Comparison of ENCODE assay signal across 29 cellular contexts in genomic region chr9:10899509-10899908, GRCh38.
"Had no signal": no experiment of that assay in that cellular context is flagged by ENCODE, and none has a peak within 500 bp of the region (broad histone marks: within the 10 kb centered on the region; RNA-seq: fewer than 3 reads in every experiment).

No MANE protein-coding gene starts in this region.

- H3K27ac Mint-ChIP-seq: stimulated activated effector memory CD8-positive, alpha-beta T cell treated with anti-CD3 and anti-CD28 coated beads, Interleukin-12 subunit alpha, Interleukin-12 subunit beta, amount 100 ng/mL, for 72 hours; stimulated activated memory B cell treated with anti-CD40 and anti-IgM and Interleukin-4, amounts not matched to agents 10 μg/mL and 1 μg/mL and 100 μg/mL, for 72 hours; stimulated activated naive B cell treated with anti-CD40 and anti-IgM and Interleukin-4, amounts not matched to agents 10 μg/mL and 1 μg/mL and 100 μg/mL, for 72 hours; stimulated activated naive CD8-positive, alpha-beta T cell treated with anti-CD3 and anti-CD28 coated beads, Interleukin-15, amount 100 ng/mL, for 72 hours; stimulated activated naive CD8-positive, alpha-beta T cell treated with anti-CD3 and anti-CD28 coated beads, Interleukin-15, Interleukin-2, amounts not matched to agents 100 ng/mL and 50 ng/mL, for 24 hours; type B pancreatic cell had no signal

- H3K4me1 ChIP-seq: stomach, suprapubic skin, testis, thyroid gland, tibial artery, tibial nerve, transverse colon, upper lobe of left lung, upper lobe of right lung, uterus, vagina had no signal

- H3K27me3 Mint-ChIP-seq: stimulated activated memory B cell treated with anti-CD40 and anti-IgM and Interleukin-4, amounts not matched to agents 10 μg/mL and 1 μg/mL and 100 μg/mL, for 72 hours; stimulated activated naive B cell treated with anti-CD40 and anti-IgM and Interleukin-4, amounts not matched to agents 10 μg/mL and 1 μg/mL and 100 μg/mL, for 72 hours; stimulated activated naive CD8-positive, alpha-beta T cell treated with anti-CD3 and anti-CD28 coated beads, Interleukin-15, amount 100 ng/mL, for 72 hours; stimulated activated naive CD8-positive, alpha-beta T cell treated with anti-CD3 and anti-CD28 coated beads, Interleukin-15, Interleukin-2, amounts not matched to agents 100 ng/mL and 50 ng/mL, for 24 hours; type B pancreatic cell had no signal

- H3K4me1 Mint-ChIP-seq: stimulated activated effector memory CD8-positive, alpha-beta T cell treated with anti-CD3 and anti-CD28 coated beads, Interleukin-12 subunit alpha, Interleukin-12 subunit beta, amount 100 ng/mL, for 72 hours; stimulated activated memory B cell treated with anti-CD40 and anti-IgM and Interleukin-4, amounts not matched to agents 10 μg/mL and 1 μg/mL and 100 μg/mL, for 72 hours; stimulated activated naive B cell treated with anti-CD40 and anti-IgM and Interleukin-4, amounts not matched to agents 10 μg/mL and 1 μg/mL and 100 μg/mL, for 72 hours; stimulated activated naive CD8-positive, alpha-beta T cell treated with anti-CD3 and anti-CD28 coated beads, Interleukin-15, amount 100 ng/mL, for 72 hours had no signal

- H3K4me3 ChIP-seq: stomach, suprapubic skin, testis, thoracic aorta, thyroid gland, tibial artery, tibial nerve, transverse colon, upper lobe of left lung, upper lobe of right lung, uterus, vagina had no signal

- H3K27ac ChIP-seq: stomach, suprapubic skin, testis, thoracic aorta, thyroid gland, tibial artery, tibial nerve, transverse colon, upper lobe of left lung, upper lobe of right lung, uterus, vagina had no signal

- H3K9me3 ChIP-seq: suprapubic skin, testis, thoracic aorta, thyroid gland, tibial artery, transverse colon, upper lobe of right lung, uterus, vagina had no signal

- ATAC-seq: stimulated activated effector memory CD8-positive, alpha-beta T cell treated with anti-CD3 and anti-CD28 coated beads, Interleukin-12 subunit alpha, Interleukin-12 subunit beta, amount 100 ng/mL, for 72 hours; stimulated activated memory B cell treated with anti-CD40 and anti-IgM and Interleukin-4, amounts not matched to agents 10 μg/mL and 1 μg/mL and 100 μg/mL, for 72 hours; stimulated activated naive B cell treated with anti-CD40 and anti-IgM and Interleukin-4, amounts not matched to agents 10 μg/mL and 1 μg/mL and 100 μg/mL, for 72 hours; stimulated activated naive CD8-positive, alpha-beta T cell treated with anti-CD3 and anti-CD28 coated beads, Interleukin-15, amount 100 ng/mL, for 72 hours; stimulated activated naive CD8-positive, alpha-beta T cell treated with anti-CD3 and anti-CD28 coated beads, Interleukin-15, Interleukin-2, amounts not matched to agents 100 U/mL and 50 U/mL, for 24 hours; upper lobe of right lung had no signal

- H3K4me3 Mint-ChIP-seq: stimulated activated effector memory CD8-positive, alpha-beta T cell treated with anti-CD3 and anti-CD28 coated beads, Interleukin-12 subunit alpha, Interleukin-12 subunit beta, amount 100 ng/mL, for 72 hours; stimulated activated memory B cell treated with anti-CD40 and anti-IgM and Interleukin-4, amounts not matched to agents 10 μg/mL and 1 μg/mL and 100 μg/mL, for 72 hours; stimulated activated naive B cell treated with anti-CD40 and anti-IgM and Interleukin-4, amounts not matched to agents 10 μg/mL and 1 μg/mL and 100 μg/mL, for 72 hours; stimulated activated naive CD8-positive, alpha-beta T cell treated with anti-CD3 and anti-CD28 coated beads, Interleukin-15, amount 100 ng/mL, for 72 hours; stimulated activated naive CD8-positive, alpha-beta T cell treated with anti-CD3 and anti-CD28 coated beads, Interleukin-15, Interleukin-2, amounts not matched to agents 100 ng/mL and 50 ng/mL, for 24 hours; type B pancreatic cell had no signal

- H3K36me3 Mint-ChIP-seq: stimulated activated effector memory CD8-positive, alpha-beta T cell treated with anti-CD3 and anti-CD28 coated beads, Interleukin-12 subunit alpha, Interleukin-12 subunit beta, amount 100 ng/mL, for 72 hours; stimulated activated memory B cell treated with anti-CD40 and anti-IgM and Interleukin-4, amounts not matched to agents 10 μg/mL and 1 μg/mL and 100 μg/mL, for 72 hours; stimulated activated naive B cell treated with anti-CD40 and anti-IgM and Interleukin-4, amounts not matched to agents 10 μg/mL and 1 μg/mL and 100 μg/mL, for 72 hours; type B pancreatic cell had no signal

- DNase-seq: stimulated activated CD4-positive, alpha-beta T cell treated with anti-CD3 and anti-CD28 coated beads, Interleukin-2, amount 100 ng/mL, for 48 hours; stimulated activated CD4-positive, alpha-beta T cell treated with anti-CD3 and anti-CD28 coated beads, Interleukin-4, amount 100 ng/mL, for 1 hour; stimulated activated CD4-positive, alpha-beta T cell treated with anti-CD3 and anti-CD28 coated beads, Interleukin-4, amount 100 ng/mL, for 24 hours; stimulated activated CD4-positive, alpha-beta T cell treated with anti-CD3 and anti-CD28 coated beads, Interleukin-4, amount 100 ng/mL, for 4 hours; stimulated activated CD8-positive, alpha-beta memory T cell treated with anti-CD3 and anti-CD28 coated beads, Interleukin-4, amount 100 ng/mL, for 48 hours; stimulated activated naive B cell treated with anti-CD40 and anti-IgM and Interleukin-4, amounts not matched to agents 10 μg/mL and 1 μg/mL and 100 μg/mL, for 72 hours; stimulated activated naive CD4-positive, alpha-beta T cell; stimulated activated naive CD4-positive, alpha-beta T cell treated with Interleukin-2 at 50 U/mL for 16 hours; stimulated activated naive CD8-positive, alpha-beta T cell treated with anti-CD3 and anti-CD28 coated beads, Interleukin-15, amount 100 ng/mL, for 72 hours; stimulated activated naive CD8-positive, alpha-beta T cell treated with anti-CD3 and anti-CD28 coated beads, Interleukin-15, Interleukin-2, amounts not matched to agents 100 U/mL and 50 U/mL, for 24 hours; stomach; substantia nigra; testis; thyroid gland; tibial artery; transverse colon; trophoblast cell; upper lobe of left lung; upper lobe of right lung; uterus had no signal

- H3K27me3 ChIP-seq: stomach, suprapubic skin, testis, thyroid gland, tibial artery, tibial nerve, transverse colon, upper lobe of left lung, upper lobe of right lung, uterus, vagina had no signal

- H3K36me3 ChIP-seq: stomach, suprapubic skin, thoracic aorta, thyroid gland, tibial artery, tibial nerve, transverse colon, upper lobe of left lung, upper lobe of right lung, uterus, vagina had no signal

- FAIRE-seq: urothelium cell line had no signal
